Comparison of ENCODE assay signal across 1 cellular context in the genomic region with DNA sequence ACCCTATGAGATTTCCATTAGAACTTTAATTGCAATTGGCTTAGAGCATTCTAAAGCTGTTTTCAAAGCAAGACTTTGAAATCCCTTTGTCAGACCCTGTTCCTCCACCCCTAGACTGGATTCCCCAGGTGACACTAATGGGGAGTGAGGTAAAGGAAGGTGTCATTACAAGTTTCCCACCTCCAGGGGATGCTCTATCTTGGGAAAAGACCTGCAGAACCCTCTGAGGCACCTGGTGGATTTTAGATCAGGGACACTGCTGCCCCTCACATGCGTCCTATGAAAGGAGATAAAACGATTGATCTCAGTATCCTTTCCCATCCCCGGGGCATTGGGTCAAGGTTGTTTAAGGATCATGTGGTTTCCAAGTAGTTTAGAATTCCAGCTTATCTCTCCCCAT.
TF ChIP-seq lines count a peak whose summit lies in the region.

No MANE protein-coding gene starts in this region.

TF ChIP-seq in K562, 482 proteins besides CTCF, POLR2A, EP300 and RAD21:
- TF ChIP-seq DACH1 (IDR thresholded peaks at IDR 0.05; ENCODE audit: partially characterized antibody) (no peak), ZFP30 (CRISPR knock-in tag; IDR thresholded peaks at IDR 0.05; ENCODE audit: borderline replicate concordance) (no peak), PRMT5 (CRISPR knock-in tag; IDR thresholded peaks at IDR 0.05) (no peak), MAFF (IDR thresholded peaks at IDR 0.05; ENCODE audit: low read length) (no peak), DMBX1 (CRISPR knock-in tag; IDR thresholded peaks at IDR 0.05; ENCODE audit: borderline replicate concordance) (no peak), SP2 (IDR thresholded peaks at IDR 0.05; ENCODE audit: extremely low read depth, low read depth, low read length, poor library complexity, severe bottlenecking) (no peak), SOX6 (IDR thresholded peaks at IDR 0.05) (no peak), ZNF589 (CRISPR knock-in tag; IDR thresholded peaks at IDR 0.05; ENCODE audit: low read depth) (no peak), XRCC4 (IDR thresholded peaks at IDR 0.05; ENCODE audit: extremely low read depth, insufficient read depth, insufficient read length) (no peak), TRIM24 (IDR thresholded peaks at IDR 0.05) (no peak), SMC3 (conservative IDR thresholded peaks at IDR 0.05; ENCODE audit: insufficient read depth, low read depth, low read length) (no peak), CBX2 (IDR thresholded peaks at IDR 0.05; ENCODE audit: insufficient read depth, low read length, poor library complexity, severe bottlenecking) (no peak), RFX7 (CRISPR knock-in tag; IDR thresholded peaks at IDR 0.05) (no peak), SAFB (IDR thresholded peaks at IDR 0.05; ENCODE audit: borderline replicate concordance, low read depth, low read length) (no peak), XRCC5 (IDR thresholded peaks at IDR 0.05; ENCODE audit: low read depth, low read length) (no peak), ZNF140 (CRISPR knock-in tag; IDR thresholded peaks at IDR 0.05) (no peak)
- TF ChIP-seq, protein P1, sequence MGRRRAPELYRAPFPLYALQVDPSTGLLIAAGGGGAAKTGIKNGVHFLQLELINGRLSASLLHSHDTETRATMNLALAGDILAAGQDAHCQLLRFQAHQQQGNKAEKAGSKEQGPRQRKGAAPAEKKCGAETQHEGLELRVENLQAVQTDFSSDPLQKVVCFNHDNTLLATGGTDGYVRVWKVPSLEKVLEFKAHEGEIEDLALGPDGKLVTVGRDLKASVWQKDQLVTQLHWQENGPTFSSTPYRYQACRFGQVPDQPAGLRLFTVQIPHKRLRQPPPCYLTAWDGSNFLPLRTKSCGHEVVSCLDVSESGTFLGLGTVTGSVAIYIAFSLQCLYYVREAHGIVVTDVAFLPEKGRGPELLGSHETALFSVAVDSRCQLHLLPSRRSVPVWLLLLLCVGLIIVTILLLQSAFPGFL (CRISPR knock-in tag; IDR thresholded peaks at IDR 0.05): no peak
- TF ChIP-seq, protein P2, sequence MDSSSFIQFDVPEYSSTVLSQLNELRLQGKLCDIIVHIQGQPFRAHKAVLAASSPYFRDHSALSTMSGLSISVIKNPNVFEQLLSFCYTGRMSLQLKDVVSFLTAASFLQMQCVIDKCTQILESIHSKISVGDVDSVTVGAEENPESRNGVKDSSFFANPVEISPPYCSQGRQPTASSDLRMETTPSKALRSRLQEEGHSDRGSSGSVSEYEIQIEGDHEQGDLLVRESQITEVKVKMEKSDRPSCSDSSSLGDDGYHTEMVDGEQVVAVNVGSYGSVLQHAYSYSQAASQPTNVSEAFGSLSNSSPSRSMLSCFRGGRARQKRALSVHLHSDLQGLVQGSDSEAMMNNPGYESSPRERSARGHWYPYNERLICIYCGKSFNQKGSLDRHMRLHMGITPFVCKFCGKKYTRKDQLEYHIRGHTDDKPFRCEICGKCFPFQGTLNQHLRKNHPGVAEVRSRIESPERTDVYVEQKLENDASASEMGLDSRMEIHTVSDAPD (CRISPR knock-in tag; IDR thresholded peaks at IDR 0.05): no peak
